ENCODE assay signal across 8 cellular contexts in genomic region chr2:111705711-111706323, GRCh38.
DNase-seq lines count a peak whose midpoint lies in the region; ATAC-seq and TF ChIP-seq lines count a peak whose summit lies in the region.

No MANE protein-coding gene starts in this region.

- no peaks in the 10 kb centered on the region for H3K9me2 ChIP-seq in DOHH2 (replicated peaks; ENCODE audit: control insufficient read depth, low read length)

- H3K18ac ChIP-seq in mesenchymal stem cell (ENCODE audit: low read depth in 1 of 2, low read length in 2 of 2) = no peak overlapping the region

- H3K4me2 ChIP-seq in DOHH2 (ENCODE audit: low read length) (peak overlapping the region; percentile 84), mesenchymal stem cell (ENCODE audit: low read length, poor library complexity, severe bottlenecking) (no peak overlapping the region)

- H2BK5ac ChIP-seq in mesenchymal stem cell (ENCODE audit: low read depth, low read length, poor library complexity, severe bottlenecking) = peak overlapping the region; percentile 49

- ATAC-seq in GM21447 (IDR thresholded peaks at IDR 0.05; ENCODE audit: unreplicated experiment) = peak; percentile 86

- H3K4ac ChIP-seq in mesenchymal stem cell (ENCODE audit: low read depth in 1 of 2, low read length in 2 of 2) = no peak overlapping the region

- H4K91ac ChIP-seq in mesenchymal stem cell (ENCODE audit: low read length) = no peak overlapping the region

- H3K36me3 ChIP-seq in DOHH2 (ENCODE audit: control insufficient read depth, low read length) (peaks cover 2% of the 10 kb centered on the region; the same call in 1 of the 2 replicates), mesenchymal stem cell (ENCODE audit: control insufficient read depth in 1 of 2, insufficient read depth in 2 of 2, low read depth in 1 of 2, low read length in 2 of 2) (no peaks in the 10 kb centered on the region)

- no peak overlapping the region for H4K8ac ChIP-seq in mesenchymal stem cell (ENCODE audit: low read length)

- no peak overlapping the region for H3K14ac ChIP-seq in mesenchymal stem cell (ENCODE audit: low read length in 2 of 2)

- H3K9me3 ChIP-seq in DOHH2 (ENCODE audit: control insufficient read depth, insufficient read depth, low read length) = no peaks in the 10 kb centered on the region
- no peaks in the 10 kb centered on the region for H3K9me3 ChIP-seq in mesenchymal stem cell (ENCODE audit: control insufficient read depth, low read length)

- H3K79me1 ChIP-seq in mesenchymal stem cell (replicated peaks; ENCODE audit: low read length, poor library complexity, severe bottlenecking) = peaks cover 3% of the 10 kb centered on the region

- 7% methylated on average over 6 of the region's 6 CpGs for WGBS in mesenchymal stem cell

- H3K27me3 ChIP-seq in DOHH2 (ENCODE audit: control insufficient read depth, low read length) (no peaks in the 10 kb centered on the region), mesenchymal stem cell (ENCODE audit: control insufficient read depth in 1 of 2, insufficient read depth in 1 of 2, low read length in 2 of 2) (peaks cover 0 to 7% of the 10 kb centered on the region in 2 experiments)

- peaks cover 13% of the 10 kb centered on the region for H3F3A ChIP-seq in DOHH2 (ENCODE audit: control insufficient read depth, insufficient read depth)

- H3K27ac ChIP-seq in DOHH2 (ENCODE audit: low read depth, low read length) = peak overlapping the region; percentile 94
- H3K27ac ChIP-seq in mesenchymal stem cell (ENCODE audit: low read length, poor library complexity, severe bottlenecking) = peak overlapping the region; percentile 95

- no peak overlapping the region for H2BK12ac ChIP-seq in mesenchymal stem cell (ENCODE audit: low read length in 2 of 2)

- TF ChIP-seq CTCF in DOHH2 (IDR thresholded peaks at IDR 0.05; ENCODE audit: low read depth, low read length, poor library complexity, severe bottlenecking) (no peak), astrocyte of the spinal cord (IDR thresholded peaks at IDR 0.05; ENCODE audit: low read depth, low read length) (no peak)

- H3K79me2 ChIP-seq in DOHH2 (ENCODE audit: control insufficient read depth, low read length) = no peaks in the 10 kb centered on the region

- peak; percentile 66 for DNase-seq in HK-2 (ENCODE audit: unreplicated experiment)
- DNase-seq in RKO (ENCODE audit: low spot score) = peak; percentile 89
- peak; percentile 98 for DNase-seq in astrocyte of the spinal cord (ENCODE audit: low read depth, low spot score)
- peak; percentile 89 for DNase-seq in mesenchymal stem cell
- DNase-seq in ecto neural progenitor cell (ENCODE audit: low spot score) = no peak
- DNase-seq in foreskin melanocyte = no peak

- H3K23ac ChIP-seq in mesenchymal stem cell (ENCODE audit: low read length in 2 of 2) = no peak overlapping the region

- peaks cover 95% of the 10 kb centered on the region for H3K4me1 ChIP-seq in DOHH2 (ENCODE audit: control insufficient read depth, low read length)
- peaks cover 55% of the 10 kb centered on the region for H3K4me1 ChIP-seq in mesenchymal stem cell (ENCODE audit: control insufficient read depth, insufficient read depth, low read depth, low read length)

- in situ Hi-C loops in astrocyte of the spinal cord (cut with HindIII; ENCODE audit: low sequenced_read_pairs) = no loop called here

- H4K20me1 ChIP-seq in DOHH2 (ENCODE audit: control insufficient read depth, insufficient read depth, low read depth, low read length) = no peaks in the 10 kb centered on the region

- no peak overlapping the region for H2BK120ac ChIP-seq in mesenchymal stem cell (ENCODE audit: low read depth, low read length)

- H3K9ac ChIP-seq in mesenchymal stem cell (ENCODE audit: low read length) = no peak overlapping the region

- H3K4me3 ChIP-seq in DOHH2 (ENCODE audit: low read length) (peak overlapping the region; percentile 65), astrocyte of the spinal cord (ENCODE audit: low read depth, low read length) (no peak overlapping the region), mesenchymal stem cell (ENCODE audit: insufficient read depth in 1 of 2, low read depth in 1 of 2, low read length in 2 of 2) (no peak overlapping the region)

- no peak overlapping the region for H2AK5ac ChIP-seq in mesenchymal stem cell (ENCODE audit: low read length, severe bottlenecking)

- H2BK15ac ChIP-seq in mesenchymal stem cell (ENCODE audit: low read depth, poor library complexity, severe bottlenecking) = no peak overlapping the region

- H2AFZ ChIP-seq in mesenchymal stem cell (ENCODE audit: low read depth, low read length) = no peak overlapping the region

Comparison
In these comparisons a context has a peak if more than half of its experiments do, and no peak if none do; other contexts are left out.
1. DNase-seq: peak in HK-2 (single experiment), RKO (single experiment), astrocyte of the spinal cord (single experiment) and mesenchymal stem cell (single experiment); none in ecto neural progenitor cell (single experiment) and foreskin melanocyte (single experiment).